7 cellular contexts compared by ENCODE assay signal in genomic region chr12:121295123-121295745, GRCh38. TPM values are rescaled to one million over a fixed set of nuclear protein-coding genes. Genes with fewer than 3 reads are reported as not detected.
DNase-seq lines count a peak whose midpoint lies in the region; ATAC-seq and TF ChIP-seq lines count a peak whose summit lies in the region.

No MANE protein-coding gene starts in this region.

- peak overlapping the region; percentile 86 for H3K4me3 Mint-ChIP-seq in chondrocyte (ENCODE audit: unreplicated experiment)

- peaks cover 10% of the 10 kb centered on the region; the same call in 1 of the 2 replicates for H3K36me3 ChIP-seq in OCI-LY1 (ENCODE audit: insufficient read depth, low read length)
- peaks cover 4% of the 10 kb centered on the region for H3K36me3 ChIP-seq in muscle layer of colon (ENCODE audit: insufficient read depth, low read length)

- no peaks in the 10 kb centered on the region for H3K9me3 ChIP-seq in OCI-LY1 (ENCODE audit: low read length)
- no peaks in the 10 kb centered on the region for H3K9me3 ChIP-seq in muscle layer of colon (ENCODE audit: low read length)

- DNase-seq in chondrocyte (ENCODE audit: low spot score), result no peak
- DNase-seq in dedifferentiated amniotic fluid mesenchymal stem cell (ENCODE audit: extremely low spot score), result no peak

- no peaks in the 10 kb centered on the region for H3K9me2 ChIP-seq in OCI-LY1 (ENCODE audit: low read depth, low read length)

- peak; percentile 5 for ATAC-seq in GM21526 (IDR thresholded peaks at IDR 0.05; ENCODE audit: low FRiP score, unreplicated experiment)
- no peak for ATAC-seq in GM21381 (IDR thresholded peaks at IDR 0.05; ENCODE audit: unreplicated experiment)
- ATAC-seq in HG03378 (IDR thresholded peaks at IDR 0.05; ENCODE audit: unreplicated experiment), result no peak

- H3K9me3 Mint-ChIP-seq in chondrocyte (ENCODE audit: low read depth), result no peaks in the 10 kb centered on the region

- H3K4me2 ChIP-seq in OCI-LY1 (ENCODE audit: low read length), result peak overlapping the region; percentile 92

- H3K9ac ChIP-seq in OCI-LY1 (ENCODE audit: low read length) (peak overlapping the region; percentile 68), muscle layer of colon (ENCODE audit: low read length) (peak overlapping the region; percentile 38)

- no peaks in the 10 kb centered on the region for H3K27me3 Mint-ChIP-seq in chondrocyte (ENCODE audit: low read depth)

- H3K4me1 ChIP-seq in OCI-LY1 (ENCODE audit: insufficient read depth, low read length, severe bottlenecking) (peaks cover 22% of the 10 kb centered on the region), muscle layer of colon (ENCODE audit: insufficient read depth, low read length) (peaks cover 15% of the 10 kb centered on the region)

- peaks cover 4% of the 10 kb centered on the region for H3K36me3 Mint-ChIP-seq in chondrocyte (ENCODE audit: low read depth)

- peak overlapping the region; percentile 20 for H3K27ac Mint-ChIP-seq in chondrocyte (ENCODE audit: unreplicated experiment)

- no peaks in the 10 kb centered on the region for H3K27me3 ChIP-seq in OCI-LY1 (ENCODE audit: insufficient read depth, low read length)
- no peaks in the 10 kb centered on the region for H3K27me3 ChIP-seq in muscle layer of colon (ENCODE audit: control insufficient read depth in 1 of 2, insufficient read depth in 2 of 2, low read length in 2 of 2)

- peaks cover 19% of the 10 kb centered on the region for H3K4me1 Mint-ChIP-seq in chondrocyte (ENCODE audit: low read depth)

- no peaks in the 10 kb centered on the region for H3F3A ChIP-seq in OCI-LY1 (ENCODE audit: insufficient read depth, low read length)

- TF ChIP-seq CTCF in OCI-LY1 (IDR thresholded peaks at IDR 0.05; ENCODE audit: low read length) (no peak), chondrocyte (IDR thresholded peaks at IDR 0.05) (no peak)

- no peak overlapping the region for H3K27ac ChIP-seq in OCI-LY1 (ENCODE audit: low read depth, low read length, poor library complexity, severe bottlenecking)
- no peak overlapping the region for H3K27ac ChIP-seq in muscle layer of colon (ENCODE audit: low read depth, low read length)

- no peaks in the 10 kb centered on the region for H4K20me1 ChIP-seq in OCI-LY1 (ENCODE audit: insufficient read depth, low read length)

- H3K4me3 ChIP-seq in OCI-LY1 (ENCODE audit: low read depth, low read length, poor library complexity, severe bottlenecking) (peak overlapping the region; percentile 77), muscle layer of colon (ENCODE audit: low read depth in 1 of 2, low read length in 2 of 2) (peak overlapping the region; percentile 82 to 89)

- no peak overlapping the region for H2AFZ ChIP-seq in OCI-LY1 (ENCODE audit: low read length)

- H3K79me2 ChIP-seq in OCI-LY1 (ENCODE audit: insufficient read depth, low read length), result peaks cover 16% of the 10 kb centered on the region

RNA-seq across cellular contexts. Expression of gene CAMKK2, which starts 1.3 kb away (rescaled TPM):
- 33.7 to 42.7 TPM (median 36.0 TPM) in 3 replicates for total RNA-seq in chondrocyte

RNA-seq across cellular contexts. Expression of gene ANAPC5, which starts 57.0 kb away (rescaled TPM):
- 106 to 178 TPM (median 111 TPM) in 3 replicates for total RNA-seq in chondrocyte
